ENCODE assay signal across 21 cellular contexts in the genomic region with DNA sequence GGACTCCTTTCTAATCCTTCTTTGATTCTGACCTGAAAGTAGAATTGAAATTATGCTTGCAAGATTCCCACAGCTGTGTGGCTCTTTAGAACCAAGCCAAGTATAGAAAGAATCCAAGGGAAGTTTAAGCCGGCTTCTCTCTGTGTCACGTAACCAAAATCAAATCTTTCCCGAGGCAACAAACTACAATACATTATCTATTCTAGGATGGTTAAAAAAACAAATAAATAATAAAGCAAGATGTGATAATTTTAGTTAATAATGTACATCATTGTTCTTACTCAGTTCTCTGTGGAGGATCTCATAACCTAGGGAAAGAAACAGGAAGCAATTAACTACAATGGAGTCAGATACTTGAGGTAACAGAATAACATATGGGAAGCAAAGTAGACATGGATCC.
A peak's percentile ranks its signal among the peaks of the same experiment; 100 is the strongest.
DNase-seq lines count a peak whose midpoint lies in the region; ATAC-seq, FAIRE-seq and TF ChIP-seq lines count a peak whose summit lies in the region.
"Had no signal": no experiment of that assay in that cellular context is flagged by ENCODE, and none has a peak within 500 bp of the region (broad histone marks: within the 10 kb centered on the region; RNA-seq: fewer than 3 reads in every experiment).

No MANE protein-coding gene starts in this region.

- no peaks in the 10 kb centered on the region for H3K9me3 Mint-ChIP-seq in CD4-positive, alpha-beta memory T cell
- H3K9me3 Mint-ChIP-seq in central memory CD8-positive, alpha-beta T cell = no peaks in the 10 kb centered on the region
- no peaks in the 10 kb centered on the region for H3K9me3 Mint-ChIP-seq in stimulated activated naive CD8-positive, alpha-beta T cell treated with anti-CD3 and anti-CD28 coated beads, Interleukin-15, amount 100 ng/mL, for 72 hours
- H3K9me3 Mint-ChIP-seq: CD4-positive, alpha-beta T cell; H9; IgD-negative memory B cell had no signal

- no peaks in the 10 kb centered on the region for H3K36me3 ChIP-seq in CD4-positive, alpha-beta memory T cell (ENCODE audit: insufficient read depth, low read length)
- H3K36me3 ChIP-seq in suprapubic skin (no peaks in the 10 kb centered on the region), MG63 (no peaks in the 10 kb centered on the region)

- POLR2A ChIA-PET in A549 (lab: Yijun Ruan, JAX) = no interaction called here
- POLR2A ChIA-PET in CD4-positive, alpha-beta memory T cell (lab: Charles Lee; ENCODE audit: partially characterized antibody) = interaction anchor here (0.6 to 8.2 kb wide), 4 partner anchors 15 to 111 kb away, joined by 3 to 133 read pairs (median 34); a partner anchor contains a TSS

- H3K4me1 Mint-ChIP-seq in CD4-positive, alpha-beta memory T cell = peaks cover 34 to 58% (median 48%) of the 10 kb centered on the region in 4 donors
- peaks cover 64% of the 10 kb centered on the region for H3K4me1 Mint-ChIP-seq in central memory CD8-positive, alpha-beta T cell
- H3K4me1 Mint-ChIP-seq in stimulated activated naive CD8-positive, alpha-beta T cell treated with anti-CD3 and anti-CD28 coated beads, Interleukin-15, amount 100 ng/mL, for 72 hours = peaks cover 17% of the 10 kb centered on the region

- WGBS in A549 (ENCODE audit: missing lambda C conversion rate) = 81% methylated on average over 3 of the region's 3 CpGs
- WGBS in suprapubic skin = 41% methylated on average over 3 of the region's 3 CpGs

- no peak overlapping the region for H3K27ac ChIP-seq in A549
- H3K27ac ChIP-seq in CD4-positive, alpha-beta memory T cell (ENCODE audit: low read depth, low read length) = no peak overlapping the region
- peak overlapping the region; percentile 25 for H3K27ac ChIP-seq in suprapubic skin
- H3K27ac ChIP-seq: C4-2B had no signal

- H3K4me2 ChIP-seq in A549 = no peak overlapping the region

- peak overlapping the region in 7 of 8 donors; percentile 4 to 51 (median 29) for H3K4me3 Mint-ChIP-seq in CD4-positive, alpha-beta memory T cell
- H3K4me3 Mint-ChIP-seq in central memory CD8-positive, alpha-beta T cell = peak overlapping the region; percentile 94
- no peak overlapping the region for H3K4me3 Mint-ChIP-seq in stimulated activated naive CD8-positive, alpha-beta T cell treated with anti-CD3 and anti-CD28 coated beads, Interleukin-15, amount 100 ng/mL, for 72 hours
- H3K4me3 Mint-ChIP-seq: CD4-positive, alpha-beta T cell; H9; IgD-negative memory B cell had no signal

- DNase-seq in A549 (ENCODE audit: low read depth in 1 of 2, low spot score in 1 of 2) (no peak), suprapubic skin (ENCODE audit: low spot score in 2 of 2) (no peak), MG63 (no peak)
- DNase-seq in CD4-positive, alpha-beta memory T cell = no peak
- DNase-seq in central memory CD8-positive, alpha-beta T cell (ENCODE audit: low spot score in 2 of 2) = no peak
- DNase-seq in stimulated activated naive CD8-positive, alpha-beta T cell treated with anti-CD3 and anti-CD28 coated beads, Interleukin-15, amount 100 ng/mL, for 72 hours = no peak
- DNase-seq: AML-193; CD4-positive, alpha-beta T cell; COR-L47; DMS 273 treated with DMSO at 0.1 percent for 48 hours; DMS53; DND-41; EL; H9 had no signal

- peak; percentile 39 for FAIRE-seq in A549 (lab: Jason Lieb, UNC)
- FAIRE-seq: A204.1, GM12878, GM19239, H1, HepG2 had no signal

- no peak for TF ChIP-seq RAD21 in A549 (conservative IDR thresholded peaks at IDR 0.05 in 1 of 2, IDR thresholded peaks at IDR 0.05 in 1 of 2)

- no peaks in the 10 kb centered on the region for H3K27me3 ChIP-seq in CD4-positive, alpha-beta memory T cell (ENCODE audit: insufficient read depth, low read length)
- H3K27me3 ChIP-seq in suprapubic skin (no peaks in the 10 kb centered on the region), MG63 (no peaks in the 10 kb centered on the region)

- no peak for ATAC-seq in A549
- ATAC-seq in central memory CD8-positive, alpha-beta T cell (replicated peaks; ENCODE audit: extremely low read depth, poor library complexity, severe bottlenecking) = no peak
- ATAC-seq in stimulated activated naive CD8-positive, alpha-beta T cell treated with anti-CD3 and anti-CD28 coated beads, Interleukin-15, amount 100 ng/mL, for 72 hours = no peak
- ATAC-seq: GM12878, HepG2 had no signal

- intact Hi-C loops in CD4-positive, alpha-beta memory T cell (cut with micrococcal nuclease) = no loop called here

- TF ChIP-seq CTCF in A549 (IDR thresholded peaks at IDR 0.05) (no peak), suprapubic skin (IDR thresholded peaks at IDR 0.05) (no peak)

- H3K36me3 Mint-ChIP-seq in CD4-positive, alpha-beta memory T cell = peaks cover 0 to 3% of the 10 kb centered on the region in 2 donors
- peaks cover 16% of the 10 kb centered on the region for H3K36me3 Mint-ChIP-seq in central memory CD8-positive, alpha-beta T cell (ENCODE audit: insufficient read depth)

- H3K27me3 Mint-ChIP-seq in CD4-positive, alpha-beta memory T cell = no peaks in the 10 kb centered on the region
- no peaks in the 10 kb centered on the region for H3K27me3 Mint-ChIP-seq in central memory CD8-positive, alpha-beta T cell
- H3K27me3 Mint-ChIP-seq in stimulated activated naive CD8-positive, alpha-beta T cell treated with anti-CD3 and anti-CD28 coated beads, Interleukin-15, amount 100 ng/mL, for 72 hours = no peaks in the 10 kb centered on the region
- H3K27me3 Mint-ChIP-seq: CD4-positive, alpha-beta T cell had no signal

- TF ChIP-seq EP300 in A549 (IDR thresholded peaks at IDR 0.05) (no peak), suprapubic skin (IDR thresholded peaks at IDR 0.05) (no peak)

- H3K4me1 ChIP-seq in A549 = peaks cover 16% of the 10 kb centered on the region
- peaks cover 72% of the 10 kb centered on the region for H3K4me1 ChIP-seq in CD4-positive, alpha-beta memory T cell (ENCODE audit: insufficient read depth, low read length)
- peaks cover 51% of the 10 kb centered on the region for H3K4me1 ChIP-seq in suprapubic skin

- TF ChIP-seq POLR2A in A549 (IDR thresholded peaks at IDR 0.05; ENCODE audit: low read length) (no peak), suprapubic skin (IDR thresholded peaks at IDR 0.05) (no peak)

- CTCF ChIA-PET in A549 (lab: Yijun Ruan, JAX) = no interaction called here
- CTCF ChIA-PET in CD4-positive, alpha-beta memory T cell (lab: Charles Lee; ENCODE audit: partially characterized antibody) = interaction anchor here (0.7 kb wide), 2 partner anchors 751 to 761 kb away, joined by 3 to 4 read pairs; no protein-coding TSS in a partner anchor

- H3K9me3 ChIP-seq in A549 (no peaks in the 10 kb centered on the region), suprapubic skin (no peaks in the 10 kb centered on the region), MG63 (no peaks in the 10 kb centered on the region)
- no peaks in the 10 kb centered on the region for H3K9me3 ChIP-seq in CD4-positive, alpha-beta memory T cell (ENCODE audit: control insufficient read depth in 1 of 2, low read length in 2 of 2)

- peak overlapping the region; percentile 2 to 73 (median 41) for H3K27ac Mint-ChIP-seq in CD4-positive, alpha-beta memory T cell
- H3K27ac Mint-ChIP-seq in central memory CD8-positive, alpha-beta T cell (ENCODE audit: low read depth) = peak overlapping the region; percentile 89
- H3K27ac Mint-ChIP-seq in stimulated activated naive CD8-positive, alpha-beta T cell treated with anti-CD3 and anti-CD28 coated beads, Interleukin-15, amount 100 ng/mL, for 72 hours = no peak overlapping the region
- H3K27ac Mint-ChIP-seq: CD4-positive, alpha-beta T cell; H9; IgD-negative memory B cell had no signal

- H3K4me3 ChIP-seq in A549 (no peak overlapping the region), suprapubic skin (no peak overlapping the region), MG63 (no peak overlapping the region)
- no peak overlapping the region for H3K4me3 ChIP-seq in CD4-positive, alpha-beta memory T cell (ENCODE audit: low read length in 2 of 2)
- H3K4me3 ChIP-seq: GM12878 had no signal

TF ChIP-seq in A549, 52 proteins besides CTCF, POLR2A, EP300 and RAD21 (continues in another document):
- TF ChIP-seq SMC3 (IDR thresholded peaks at IDR 0.05) (no peak), NFE2L2 (conservative IDR thresholded peaks at IDR 0.05; ENCODE audit: low read length) (no peak), TFCP2L1 (CRISPR knock-in tag; IDR thresholded peaks at IDR 0.05) (no peak), POLR2AphosphoS2 (conservative IDR thresholded peaks at IDR 0.05; ENCODE audit: low read length) (no peak), RFX5 (IDR thresholded peaks at IDR 0.05) (no peak), ZC3H11A (IDR thresholded peaks at IDR 0.05) (no peak), EHMT2 (IDR thresholded peaks at IDR 0.05; ENCODE audit: low read depth) (no peak), ZNF302 (CRISPR knock-in tag; IDR thresholded peaks at IDR 0.05) (no peak), MYC (IDR thresholded peaks at IDR 0.05; ENCODE audit: borderline replicate concordance, low read length) (no peak), FOSL2 (IDR thresholded peaks at IDR 0.05) (no peak), FOSL2 (CRISPR knock-in tag; IDR thresholded peaks at IDR 0.05) (no peak)
- TF ChIP-seq, protein P1, sequence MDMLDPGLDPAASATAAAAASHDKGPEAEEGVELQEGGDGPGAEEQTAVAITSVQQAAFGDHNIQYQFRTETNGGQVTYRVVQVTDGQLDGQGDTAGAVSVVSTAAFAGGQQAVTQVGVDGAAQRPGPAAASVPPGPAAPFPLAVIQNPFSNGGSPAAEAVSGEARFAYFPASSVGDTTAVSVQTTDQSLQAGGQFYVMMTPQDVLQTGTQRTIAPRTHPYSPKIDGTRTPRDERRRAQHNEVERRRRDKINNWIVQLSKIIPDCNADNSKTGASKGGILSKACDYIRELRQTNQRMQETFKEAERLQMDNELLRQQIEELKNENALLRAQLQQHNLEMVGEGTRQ (IDR thresholded peaks at IDR 0.05) = no peak
- TF ChIP-seq, protein P2, sequence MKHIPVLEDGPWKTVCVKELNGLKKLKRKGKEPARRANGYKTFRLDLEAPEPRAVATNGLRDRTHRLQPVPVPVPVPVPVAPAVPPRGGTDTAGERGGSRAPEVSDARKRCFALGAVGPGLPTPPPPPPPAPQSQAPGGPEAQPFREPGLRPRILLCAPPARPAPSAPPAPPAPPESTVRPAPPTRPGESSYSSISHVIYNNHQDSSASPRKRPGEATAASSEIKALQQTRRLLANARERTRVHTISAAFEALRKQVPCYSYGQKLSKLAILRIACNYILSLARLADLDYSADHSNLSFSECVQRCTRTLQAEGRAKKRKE (CRISPR knock-in tag; IDR thresholded peaks at IDR 0.05; ENCODE audit: low read depth) = no peak
- TF ChIP-seq, protein P3, sequence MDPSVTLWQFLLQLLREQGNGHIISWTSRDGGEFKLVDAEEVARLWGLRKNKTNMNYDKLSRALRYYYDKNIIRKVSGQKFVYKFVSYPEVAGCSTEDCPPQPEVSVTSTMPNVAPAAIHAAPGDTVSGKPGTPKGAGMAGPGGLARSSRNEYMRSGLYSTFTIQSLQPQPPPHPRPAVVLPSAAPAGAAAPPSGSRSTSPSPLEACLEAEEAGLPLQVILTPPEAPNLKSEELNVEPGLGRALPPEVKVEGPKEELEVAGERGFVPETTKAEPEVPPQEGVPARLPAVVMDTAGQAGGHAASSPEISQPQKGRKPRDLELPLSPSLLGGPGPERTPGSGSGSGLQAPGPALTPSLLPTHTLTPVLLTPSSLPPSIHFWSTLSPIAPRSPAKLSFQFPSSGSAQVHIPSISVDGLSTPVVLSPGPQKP (IDR thresholded peaks at IDR 0.05; ENCODE audit: low read depth, low read length) = no peak

Comparison
In these comparisons a context has a peak if more than half of its experiments do, and no peak if none do; other contexts are left out.
1. H3K27ac Mint-ChIP-seq: peak in CD4-positive, alpha-beta memory T cell (7 of 7) and central memory CD8-positive, alpha-beta T cell (single experiment); none in stimulated activated naive CD8-positive, alpha-beta T cell treated with anti-CD3 and anti-CD28 coated beads, Interleukin-15, amount 100 ng/mL, for 72 hours (0 of 2).
2. H3K4me3 Mint-ChIP-seq: peak in CD4-positive, alpha-beta memory T cell (7 of 8) and central memory CD8-positive, alpha-beta T cell (single experiment); none in stimulated activated naive CD8-positive, alpha-beta T cell treated with anti-CD3 and anti-CD28 coated beads, Interleukin-15, amount 100 ng/mL, for 72 hours (0 of 2).